Comparison of ENCODE assay signal across 39 cellular contexts in genomic region chr6:46095251-46095650, GRCh38.
"Had no signal": no experiment of that assay in that cellular context is flagged by ENCODE, and none has a peak within 500 bp of the region (broad histone marks: within the 10 kb centered on the region; RNA-seq: fewer than 3 reads in every experiment).

No MANE protein-coding gene starts in this region.

- ATAC-seq: activated naive CD4-positive, alpha-beta T cell treated with anti-CD3 and anti-CD28 coated beads, Interleukin-2, amount 50 U/mL, for 72 hours; activated naive CD8-positive, alpha-beta T cell treated with anti-CD3 and anti-CD28 coated beads, Interleukin-2, amount 50 U/mL, for 24 hours; activated T-cell treated with anti-CD3 and anti-CD28 coated beads, Interleukin-2, amount 50 U/mL, for 4 hours; activated T-cell treated with anti-CD3 and anti-CD28 coated beads, Interleukin-2, amount 50 U/mL, for 72 hours; activated T-helper 17 cell treated with anti-CD3 and anti-CD28 coated beads, Interleukin-2, amount 50 U/mL, for 72 hours; body of pancreas had no signal

- H3K27me3 ChIP-seq: adrenal gland, ascending aorta, body of pancreas, brain microvascular endothelial cell, breast epithelium, cardiac muscle cell had no signal

- H3K27ac Mint-ChIP-seq: activated naive CD4-positive, alpha-beta T cell treated with anti-CD3 and anti-CD28 coated beads for 36 hours; activated naive CD4-positive, alpha-beta T cell treated with anti-CD3 and anti-CD28 coated beads, Interleukin-2, amount 10 ng/mL, durations not matched to agents 7 days and 5 days; activated naive CD4-positive, alpha-beta T cell treated with anti-CD3 and anti-CD28 coated beads, Interleukin-2, amount 50 U/mL, for 24 hours; activated naive CD4-positive, alpha-beta T cell treated with anti-CD3 and anti-CD28 coated beads, Interleukin-2, amount 50 U/mL, for 72 hours; activated naive CD8-positive, alpha-beta T cell; activated naive CD8-positive, alpha-beta T cell treated with anti-CD3 and anti-CD28 coated beads for 36 hours; activated naive CD8-positive, alpha-beta T cell treated with anti-CD3 and anti-CD28 coated beads, Interleukin-2, amount 10 ng/mL, durations not matched to agents 7 days and 5 days; activated naive CD8-positive, alpha-beta T cell treated with anti-CD3 and anti-CD28 coated beads, Interleukin-2, amount 50 U/mL, for 24 hours; activated T-cell treated with anti-CD3 and anti-CD28 coated beads, Interleukin-2, amount 50 U/mL, for 24 hours; activated T-cell treated with anti-CD3 and anti-CD28 coated beads, Interleukin-2, amount 50 U/mL, for 72 hours; activated T-helper 1 cell treated with anti-CD3 and anti-CD28 coated beads, Interleukin-12 subunit alpha, Interleukin-12 subunit beta, Interleukin-2, Interleukin-4 antibody, amounts not matched to agents 30 ng/mL and 10 ng/mL and 1 ng/mL, durations not matched to agents 14 hours and 24 hours and 36 hours; activated T-helper 17 cell treated with anti-CD3 and anti-CD28 coated beads, Interleukin-2, amount 50 U/mL, for 72 hours; activated T-helper 2 cell treated with anti-CD3 and anti-CD28 coated beads, Interferon-gamma antibody, Interleukin-2, Interleukin-4, amounts not matched to agents 10 μg/mL and 5 μg/mL and 100 μg/mL, durations not matched to agents 14 hours and 24 hours and 36 hours; brain had no signal

- FAIRE-seq: astrocyte, bronchial epithelial cell had no signal

- DNase-seq: activated effector memory CD4-positive, alpha-beta T cell treated with anti-CD3 and anti-CD28 coated beads, Interleukin-2, amount 50 U/mL, for 16 hours; activated effector memory CD4-positive, alpha-beta T cell treated with Interleukin-2 at 50 U/mL for 16 hours; activated gamma-delta T cell; activated gamma-delta T cell treated with Interleukin-2 at 50 U/mL for 16 hours; activated naive CD4-positive, alpha-beta T cell; activated naive CD4-positive, alpha-beta T cell treated with anti-CD3 and anti-CD28 coated beads for 36 hours; activated naive CD4-positive, alpha-beta T cell treated with anti-CD3 and anti-CD28 coated beads, Interleukin-2, amount 10 ng/mL, durations not matched to agents 7 days and 5 days; activated naive CD4-positive, alpha-beta T cell treated with anti-CD3 and anti-CD28 coated beads, Interleukin-2, amount 50 U/mL, for 16 hours; activated naive CD4-positive, alpha-beta T cell treated with Interleukin-2 at 50 U/mL for 16 hours; activated naive CD8-positive, alpha-beta T cell treated with anti-CD3 and anti-CD28 coated beads for 36 hours; activated naive CD8-positive, alpha-beta T cell treated with anti-CD3 and anti-CD28 coated beads, Interleukin-2, amount 10 ng/mL, durations not matched to agents 7 days and 5 days; activated naive CD8-positive, alpha-beta T cell treated with anti-CD3 and anti-CD28 coated beads, Interleukin-2, amount 50 U/mL, for 24 hours; activated T-cell treated with anti-CD3 and anti-CD28 coated beads, Interleukin-2, amount 50 U/mL, for 24 hours; activated T-cell treated with anti-CD3 and anti-CD28 coated beads, Interleukin-2, amount 50 U/mL, for 4 hours; activated T-cell treated with anti-CD3 and anti-CD28 coated beads, Interleukin-2, amount 50 U/mL, for 48 hours; activated T-cell treated with anti-CD3 and anti-CD28 coated beads, Interleukin-2, amount 50 U/mL, for 72 hours; adrenal gland; amniotic stem cell; amygdala; anterior cingulate cortex; aorta; body of pancreas; brain microvascular endothelial cell; caudate nucleus; central memory CD4-positive, alpha-beta T cell; cerebellar nuclear complex had no signal

- H3K4me1 Mint-ChIP-seq: activated naive CD4-positive, alpha-beta T cell treated with anti-CD3 and anti-CD28 coated beads, Interleukin-2, amount 10 ng/mL, durations not matched to agents 7 days and 5 days; activated naive CD4-positive, alpha-beta T cell treated with anti-CD3 and anti-CD28 coated beads, Interleukin-2, amount 50 U/mL, for 24 hours; activated naive CD8-positive, alpha-beta T cell treated with anti-CD3 and anti-CD28 coated beads for 36 hours; activated naive CD8-positive, alpha-beta T cell treated with anti-CD3 and anti-CD28 coated beads, Interleukin-2, amount 10 ng/mL, durations not matched to agents 7 days and 5 days; activated T-helper 17 cell treated with anti-CD3 and anti-CD28 coated beads, Interleukin-2, amount 50 U/mL, for 72 hours; central memory CD8-positive, alpha-beta T cell had no signal

- H3K27ac ChIP-seq: adrenal gland, ascending aorta, body of pancreas, brain microvascular endothelial cell, breast epithelium, cardiac muscle cell had no signal

- H3K4me1 ChIP-seq: ascending aorta had no signal

- H3K27me3 Mint-ChIP-seq: activated naive CD8-positive, alpha-beta T cell; brain; central memory CD8-positive, alpha-beta T cell had no signal

- H3K4me3 ChIP-seq: adrenal gland, ascending aorta, body of pancreas, breast epithelium, cardiac muscle cell had no signal

- H3K9me3 ChIP-seq: body of pancreas had no signal

- H3K36me3 Mint-ChIP-seq: activated naive CD4-positive, alpha-beta T cell treated with anti-CD3 and anti-CD28 coated beads, Interleukin-2, amount 10 ng/mL, durations not matched to agents 7 days and 5 days; brain had no signal

- H3K4me3 Mint-ChIP-seq: activated naive CD4-positive, alpha-beta T cell treated with anti-CD3 and anti-CD28 coated beads for 36 hours; activated naive CD4-positive, alpha-beta T cell treated with anti-CD3 and anti-CD28 coated beads, Interleukin-2, amount 10 ng/mL, durations not matched to agents 7 days and 5 days; activated naive CD4-positive, alpha-beta T cell treated with anti-CD3 and anti-CD28 coated beads, Interleukin-2, amount 50 U/mL, for 24 hours; activated naive CD8-positive, alpha-beta T cell; activated naive CD8-positive, alpha-beta T cell treated with anti-CD3 and anti-CD28 coated beads for 36 hours; activated naive CD8-positive, alpha-beta T cell treated with anti-CD3 and anti-CD28 coated beads, Interleukin-2, amount 10 ng/mL, durations not matched to agents 7 days and 5 days; activated naive CD8-positive, alpha-beta T cell treated with anti-CD3 and anti-CD28 coated beads, Interleukin-2, amount 50 U/mL, for 24 hours; activated T-cell treated with anti-CD3 and anti-CD28 coated beads, Interleukin-2, amount 50 U/mL, for 24 hours; activated T-cell treated with anti-CD3 and anti-CD28 coated beads, Interleukin-2, amount 50 U/mL, for 4 hours; activated T-cell treated with anti-CD3 and anti-CD28 coated beads, Interleukin-2, amount 50 U/mL, for 72 hours; activated T-helper 1 cell treated with anti-CD3 and anti-CD28 coated beads, Interleukin-12 subunit alpha, Interleukin-12 subunit beta, Interleukin-2, Interleukin-4 antibody, amounts not matched to agents 30 ng/mL and 10 ng/mL and 1 ng/mL, durations not matched to agents 14 hours and 24 hours and 36 hours; activated T-helper 17 cell treated with anti-CD3 and anti-CD28 coated beads, Interleukin-2, amount 50 U/mL, for 72 hours; brain; central memory CD8-positive, alpha-beta T cell had no signal

- H3K36me3 ChIP-seq: adrenal gland, ascending aorta, brain microvascular endothelial cell, breast epithelium, cardiac muscle cell had no signal
